In genomic region chrX:76279007-76279406, GRCh38 we compare ENCODE assay signal across 8 cellular contexts.
DNase-seq lines count a peak whose midpoint lies in the region; ATAC-seq and TF ChIP-seq lines count a peak whose summit lies in the region.

No MANE protein-coding gene starts in this region.

- H3K27me3 Mint-ChIP-seq in activated CD8-positive, alpha-beta T cell treated with anti-CD3 and anti-CD28 coated beads, Interleukin-2, amount 10 ng/mL, durations not matched to agents 7 days and 5 days (ENCODE audit: low read depth): peaks cover 3% of the 10 kb centered on the region

- CTCF ChIA-PET in activated CD8-positive, alpha-beta T cell treated with anti-CD3 and anti-CD28 coated beads, Interleukin-2, amount 10 ng/mL, durations not matched to agents 7 days and 5 days (lab: Charles Lee): interaction anchor here (0.7 to 2.1 kb wide), 6 partner anchors 41 to 1738 kb away, joined by 3 to 33 read pairs (median 4); no protein-coding TSS in a partner anchor

- DNase-seq in SHP77 (lab: John Stamatoyannopoulos, UW): peak; percentile 2 to 33
- DNase-seq in SHP77 treated with DMSO at 0.1 percent for 48 hours (lab: John Stamatoyannopoulos, UW): no peak
- DNase-seq in NCI-H510A (lab: John Stamatoyannopoulos, UW): peak; percentile 0
- DNase-seq in activated CD8-positive, alpha-beta T cell treated with anti-CD3 and anti-CD28 coated beads, Interleukin-2, amount 10 ng/mL, durations not matched to agents 7 days and 5 days: peak; percentile 53
- peak; percentile 71 for DNase-seq in fibroblast of the aortic adventitia (ENCODE audit: low read depth)
- peak; percentile 46 for DNase-seq in pons (ENCODE audit: low spot score)

- H3K9me3 Mint-ChIP-seq in activated CD8-positive, alpha-beta T cell treated with anti-CD3 and anti-CD28 coated beads, Interleukin-2, amount 10 ng/mL, durations not matched to agents 7 days and 5 days (ENCODE audit: insufficient read depth): no peaks in the 10 kb centered on the region

- H3K4me3 ChIP-seq in fibroblast of the aortic adventitia (ENCODE audit: low read depth, low read length): no peak overlapping the region

- ATAC-seq in HG02571 (IDR thresholded peaks at IDR 0.05; ENCODE audit: unreplicated experiment) (peak; percentile 50), HG03521 (IDR thresholded peaks at IDR 0.05; ENCODE audit: unreplicated experiment) (no peak)
- no peak for ATAC-seq in activated CD8-positive, alpha-beta T cell treated with anti-CD3 and anti-CD28 coated beads, Interleukin-2, amount 10 ng/mL, durations not matched to agents 7 days and 5 days

- H3K4me1 Mint-ChIP-seq in activated CD8-positive, alpha-beta T cell treated with anti-CD3 and anti-CD28 coated beads, Interleukin-2, amount 10 ng/mL, durations not matched to agents 7 days and 5 days (ENCODE audit: low read depth): no peaks in the 10 kb centered on the region

- H3K4me3 Mint-ChIP-seq in activated CD8-positive, alpha-beta T cell treated with anti-CD3 and anti-CD28 coated beads, Interleukin-2, amount 10 ng/mL, durations not matched to agents 7 days and 5 days: no peak overlapping the region

- POLR2A ChIA-PET in activated CD8-positive, alpha-beta T cell treated with anti-CD3 and anti-CD28 coated beads, Interleukin-2, amount 10 ng/mL, durations not matched to agents 7 days and 5 days (lab: Charles Lee): no interaction called here

- no peaks in the 10 kb centered on the region for H3K36me3 Mint-ChIP-seq in activated CD8-positive, alpha-beta T cell treated with anti-CD3 and anti-CD28 coated beads, Interleukin-2, amount 10 ng/mL, durations not matched to agents 7 days and 5 days (ENCODE audit: low read depth)

- H3K27ac Mint-ChIP-seq in activated CD8-positive, alpha-beta T cell treated with anti-CD3 and anti-CD28 coated beads, Interleukin-2, amount 10 ng/mL, durations not matched to agents 7 days and 5 days: no peak overlapping the region

- peak; percentile 74 for TF ChIP-seq CTCF in fibroblast of the aortic adventitia (IDR thresholded peaks at IDR 0.05; ENCODE audit: insufficient read depth, low read length)
